Comparison of ENCODE assay signal across 9 cellular contexts in genomic region chr3:146542968-146543367, GRCh38. TPM values are rescaled to one million over a fixed set of nuclear protein-coding genes. Genes with fewer than 3 reads are reported as not detected.
DNase-seq lines count a peak whose midpoint lies in the region; ATAC-seq and TF ChIP-seq lines count a peak whose summit lies in the region.
"Had no signal": no experiment of that assay in that cellular context is flagged by ENCODE, and none has a peak within 500 bp of the region (broad histone marks: within the 10 kb centered on the region; RNA-seq: fewer than 3 reads in every experiment).

No MANE protein-coding gene starts in this region.

- H3K27me3 ChIP-seq in adipocyte (replicated peaks; ENCODE audit: control insufficient read depth, insufficient read depth, low read length) (no peaks in the 10 kb centered on the region), right lobe of liver (no peaks in the 10 kb centered on the region), tibial artery (no peaks in the 10 kb centered on the region)

- H3K4me3 ChIP-seq in adipocyte (ENCODE audit: low read length) (peak overlapping the region; percentile 94), right lobe of liver (peak overlapping the region; percentile 58 to 80 (median 80)), tibial artery (peak overlapping the region; percentile 74 to 84)

- no peak for ATAC-seq in activated T-cell treated with anti-CD3 and anti-CD28 coated beads, Interleukin-2, amount 50 U/mL, for 4 hours
- no peak for ATAC-seq in right lobe of liver
- no peak for ATAC-seq in HG02763 (IDR thresholded peaks at IDR 0.05; ENCODE audit: unreplicated experiment)

- no peaks in the 10 kb centered on the region for H3K27me3 Mint-ChIP-seq in activated T-cell treated with anti-CD3 and anti-CD28 coated beads, Interleukin-2, amount 50 U/mL, for 4 hours (ENCODE audit: low read depth)

- H3K36me3 Mint-ChIP-seq in activated T-cell treated with anti-CD3 and anti-CD28 coated beads, Interleukin-2, amount 50 U/mL, for 4 hours (ENCODE audit: insufficient read depth), result peaks cover 3% of the 10 kb centered on the region

- peak overlapping the region; percentile 90 for H3K4me3 Mint-ChIP-seq in activated T-cell treated with anti-CD3 and anti-CD28 coated beads, Interleukin-2, amount 50 U/mL, for 4 hours

- no peak for TF ChIP-seq POLR2A in right lobe of liver (IDR thresholded peaks at IDR 0.05)

- WGBS in right lobe of liver (ENCODE audit: insufficient coverage, low coverage, low lambda C conversion rate, missing lambda C conversion rate), result 38% methylated on average over 2 of the region's 2 CpGs

- DNase-seq in activated T-cell treated with anti-CD3 and anti-CD28 coated beads, Interleukin-2, amount 50 U/mL, for 4 hours, result no peak
- no peak for DNase-seq in activated T-cell treated with anti-CD3 and anti-CD28 coated beads, Interleukin-2, amount 50 U/mL, for 1 hour
- DNase-seq in adipocyte (ENCODE audit: low read depth) (no peak), right lobe of liver (no peak), tibial artery (no peak), GM13977 (ENCODE audit: low spot score) (no peak)
- DNase-seq in activated CD8-positive, alpha-beta memory T cell treated with anti-CD3 and anti-CD28 coated beads, Interleukin-2, amount 50 U/mL, for 48 hours, result no peak
- DNase-seq: stimulated activated CD4-positive, alpha-beta T cell treated with anti-CD3 and anti-CD28 coated beads, Interleukin-4, amount 100 ng/mL, for 24 hours had no signal

- H3K36me3 ChIP-seq in adipocyte (ENCODE audit: control insufficient read depth, insufficient read depth, low read length, severe bottlenecking) (no peaks in the 10 kb centered on the region), right lobe of liver (no peaks in the 10 kb centered on the region), tibial artery (no peaks in the 10 kb centered on the region)

- peak overlapping the region; percentile 95 to 98 (median 97) for H3K27ac ChIP-seq in right lobe of liver
- peak overlapping the region; percentile 92 to 96 for H3K27ac ChIP-seq in tibial artery

- H3K9me3 ChIP-seq in adipocyte (ENCODE audit: control insufficient read depth, low read length) (no peaks in the 10 kb centered on the region), right lobe of liver (no peaks in the 10 kb centered on the region), tibial artery (no peaks in the 10 kb centered on the region)

- in situ Hi-C loops in GM13977 (cut with MboI; ENCODE audit: low pct_unique_long_range_greater_than_20kb, low sequenced_read_pairs, unreplicated experiment), result no loop called here

- intact Hi-C loops in right lobe of liver (cut with DNase I), result no loop called here
- intact Hi-C loops in tibial artery (cut with DNase I; ENCODE audit: low total_unique reads), result no loop called here

- peaks cover 39% of the 10 kb centered on the region for H3K4me1 ChIP-seq in adipocyte (ENCODE audit: control insufficient read depth, insufficient read depth, low read length)
- H3K4me1 ChIP-seq in right lobe of liver, result peaks cover 0 to 51% (median 5%) of the 10 kb centered on the region in 4 donors
- peaks cover 0 to 51% (median 15%) of the 10 kb centered on the region in 4 donors for H3K4me1 ChIP-seq in tibial artery

- H3K9me3 Mint-ChIP-seq in activated T-cell treated with anti-CD3 and anti-CD28 coated beads, Interleukin-2, amount 50 U/mL, for 4 hours, result no peaks in the 10 kb centered on the region

- TF ChIP-seq CTCF in right lobe of liver (IDR thresholded peaks at IDR 0.05), result no peak
- TF ChIP-seq CTCF in tibial artery (IDR thresholded peaks at IDR 0.05), result no peak
- no peak for TF ChIP-seq CTCF in GM13977 (IDR thresholded peaks at IDR 0.05; ENCODE audit: extremely low read depth, insufficient read depth, missing control alignments)

- peaks cover 61% of the 10 kb centered on the region for H3K4me1 Mint-ChIP-seq in activated T-cell treated with anti-CD3 and anti-CD28 coated beads, Interleukin-2, amount 50 U/mL, for 4 hours (ENCODE audit: low read depth)

- peak overlapping the region; percentile 95 for H3K9ac ChIP-seq in adipocyte (ENCODE audit: low read length)

RNA-seq across cellular contexts. Expression of gene PLSCR1, which starts 1.4 kb away (rescaled TPM):
- 10 to 100 TPM; 22.4 to 28.7 (median 27.7) TPM for total RNA-seq in activated T-cell treated with anti-CD3 and anti-CD28 coated beads, Interleukin-2, amount 50 U/mL, for 4 hours
- total RNA-seq in right lobe of liver, result 10 to 100 TPM; 15.1 to 83.8 (median 44.9) TPM
